Comparison of ENCODE assay signal across 9 cellular contexts in genomic region chr10:80260295-80261243, GRCh38. TPM values are rescaled to one million over a fixed set of nuclear protein-coding genes. Genes with fewer than 3 reads are reported as not detected.
DNase-seq lines count a peak whose midpoint lies in the region; ATAC-seq and TF ChIP-seq lines count a peak whose summit lies in the region.
"Had no signal": no experiment of that assay in that cellular context is flagged by ENCODE, and none has a peak within 500 bp of the region (broad histone marks: within the 10 kb centered on the region; RNA-seq: fewer than 3 reads in every experiment).

No MANE protein-coding gene starts in this region.

- no peak overlapping the region for H3K18ac ChIP-seq in trophoblast cell (ENCODE audit: low read length)

- H3K9me3 ChIP-seq in trophoblast cell (ENCODE audit: insufficient read depth, low read depth, low read length): no peaks in the 10 kb centered on the region

- no peak overlapping the region for H3K4me2 ChIP-seq in trophoblast cell (ENCODE audit: low read length)

- DNase-seq in NCI-H146 (lab: John Stamatoyannopoulos, UW) (peak; percentile 16), NCI-H146 treated with DMSO at 0.1 percent for 48 hours (lab: John Stamatoyannopoulos, UW; ENCODE audit: unreplicated experiment) (no peak), HT-29 (ENCODE audit: low spot score) (peak; percentile 48), fibroblast of villous mesenchyme (ENCODE audit: low read depth) (peak; percentile 15), trophoblast cell (peak in 1 of 2 donors; percentile 67), MV-4-11 (lab: John Stamatoyannopoulos, UW) (no peak)
- peak; percentile 8 to 12 for DNase-seq in activated CD4-positive, alpha-beta T cell treated with anti-CD3 and anti-CD28 coated beads, Interleukin-2, amount 50 U/mL, for 4 hours

- no peak overlapping the region for H3K14ac ChIP-seq in trophoblast cell (ENCODE audit: low read length)

- H3K4me3 ChIP-seq in fibroblast of villous mesenchyme (ENCODE audit: low read depth, low read length) (no peak overlapping the region), trophoblast cell (ENCODE audit: low read depth, low read length) (no peak overlapping the region)

- no CpG with 5 or more reads among the region's 19 CpGs for WGBS in trophoblast cell (ENCODE audit: extremely low coverage, insufficient coverage, insufficient read length)

- H2BK12ac ChIP-seq in trophoblast cell (ENCODE audit: low read length): no peak overlapping the region

- H3K4me1 ChIP-seq in trophoblast cell (ENCODE audit: control insufficient read depth in 1 of 2, insufficient read depth in 2 of 2, low read length in 2 of 2): peaks cover 4 to 7% of the 10 kb centered on the region in 2 experiments

- TF ChIP-seq CTCF in fibroblast of villous mesenchyme (IDR thresholded peaks at IDR 0.05; ENCODE audit: insufficient read depth, low read depth, low read length): peak; percentile 89

- H3K79me2 ChIP-seq in trophoblast cell (ENCODE audit: control insufficient read depth, insufficient read depth, low read length, poor library complexity): no peaks in the 10 kb centered on the region

- H3K79me1 ChIP-seq in trophoblast cell (ENCODE audit: low read length): no peaks in the 10 kb centered on the region

- H3K27me3 ChIP-seq in trophoblast cell (ENCODE audit: insufficient read depth, low read length): no peaks in the 10 kb centered on the region

- H2AFZ ChIP-seq in trophoblast cell (ENCODE audit: insufficient read depth, low read length, poor library complexity): no peak overlapping the region

- no peak overlapping the region for H2AK5ac ChIP-seq in trophoblast cell (ENCODE audit: low read length)

- H4K91ac ChIP-seq in trophoblast cell (ENCODE audit: low read depth, low read length): no peak overlapping the region

- H3K9ac ChIP-seq in trophoblast cell (ENCODE audit: low read length): no peak overlapping the region

- H4K12ac ChIP-seq in trophoblast cell (ENCODE audit: low read depth, low read length): no peak overlapping the region

- H2BK5ac ChIP-seq in trophoblast cell (ENCODE audit: low read depth, low read length, poor library complexity): no peak overlapping the region

- ATAC-seq in HG03521 (IDR thresholded peaks at IDR 0.05; ENCODE audit: unreplicated experiment): no peak

- peak overlapping the region; percentile 71 for H4K8ac ChIP-seq in trophoblast cell (ENCODE audit: low read depth, low read length)

- H3K27ac ChIP-seq in trophoblast cell (ENCODE audit: low read depth, low read length): no peak overlapping the region

- H2BK120ac ChIP-seq in trophoblast cell (ENCODE audit: insufficient read depth, low read length, poor library complexity): no peak overlapping the region

- H3K4ac ChIP-seq in trophoblast cell (ENCODE audit: low read depth, low read length): no peak overlapping the region

- no peaks in the 10 kb centered on the region for H3K36me3 ChIP-seq in trophoblast cell (ENCODE audit: control insufficient read depth in 1 of 2, insufficient read depth in 2 of 2, low read length in 2 of 2)

- H3K23ac ChIP-seq in trophoblast cell (ENCODE audit: low read length): no peak overlapping the region

RNA-seq across cellular contexts. Expression of gene MAT1A, which starts 28.9 kb away (rescaled TPM):
- 0.03 TPM in 1 of 2 replicates, not detected in the other for total RNA-seq in HT-29 (2014; rRNA removed; shearing (Covaris generic))
- total RNA-seq in fibroblast of villous mesenchyme: not detected in 2 replicates
- polyA plus RNA-seq in trophoblast cell (2013): 0.08 and 0.16 TPM in 2 replicates
- total RNA-seq: CD8-positive, alpha-beta memory T cell had no signal
- polyA plus RNA-seq: CD8-positive, alpha-beta memory T cell had no signal

RNA-seq across cellular contexts. Expression of gene ANXA11, which starts 55.2 kb away (rescaled TPM):
- total RNA-seq in HT-29 (2014; rRNA removed; shearing (Covaris generic)): 305 and 311 TPM in 2 replicates
- 79.9 and 85.0 TPM in 2 replicates for total RNA-seq in fibroblast of villous mesenchyme
- polyA plus RNA-seq in trophoblast cell (2013): 460 and 504 TPM in 2 replicates

Comparison
In these comparisons a context has a peak if more than half of its experiments do, and no peak if none do; other contexts are left out.
1. DNase-seq: peak in NCI-H146 (single experiment), HT-29 (single experiment), activated CD4-positive, alpha-beta T cell treated with anti-CD3 and anti-CD28 coated beads, Interleukin-2, amount 50 U/mL, for 4 hours (2 of 2) and fibroblast of villous mesenchyme (single experiment); none in NCI-H146 treated with DMSO at 0.1 percent for 48 hours (single experiment) and MV-4-11 (single experiment).